In the genomic region with DNA sequence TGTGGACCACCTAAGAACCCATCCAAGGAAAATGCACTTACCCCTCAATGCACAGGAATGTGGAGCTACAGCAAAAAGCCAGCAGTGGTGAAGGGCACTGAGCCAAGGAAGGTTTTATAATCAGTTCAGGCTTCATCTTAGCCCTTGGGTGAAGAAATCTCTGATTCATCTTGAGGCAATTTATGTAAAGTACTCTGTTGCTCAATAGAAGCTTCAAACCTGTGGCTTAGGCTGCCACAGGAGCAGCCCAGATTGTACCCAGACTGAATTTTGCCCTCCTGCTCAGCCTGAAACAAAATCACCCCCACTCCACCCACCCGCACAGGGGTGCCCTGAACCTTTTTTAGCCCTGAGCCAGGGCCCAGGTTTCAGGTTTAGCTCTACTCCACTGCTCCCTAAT, we compare ENCODE assay signal across 11 cellular contexts. TPM values are rescaled to one million over a fixed set of nuclear protein-coding genes. Genes with fewer than 3 reads are reported as not detected.
A peak's percentile ranks its signal among the peaks of the same experiment; 100 is the strongest.
DNase-seq lines count a peak whose midpoint lies in the region; ATAC-seq and TF ChIP-seq lines count a peak whose summit lies in the region.
"Had no signal": no experiment of that assay in that cellular context is flagged by ENCODE, and none has a peak within 500 bp of the region (broad histone marks: within the 10 kb centered on the region; RNA-seq: fewer than 3 reads in every experiment).

Gene S100A12, minus strand, starts transcription at position 111 of the 400 bp plus-strand sequence. CDS start 1,029 bp downstream, outside the sequence.

- DNase-seq in GM23248 = peak; percentile 92
- DNase-seq in RWPE1 (ENCODE audit: low spot score) = peak; percentile 88
- DNase-seq in fibroblast of pulmonary artery (ENCODE audit: low read depth) = peak; percentile 85
- DNase-seq in skeletal muscle cell (ENCODE audit: low read depth) = peak; percentile 55
- no peak for DNase-seq in HT-29 (ENCODE audit: low spot score)
- no peak for DNase-seq in HEK293T (ENCODE audit: extremely low spot score)
- DNase-seq: GDM1, NCI-H1694, pancreas had no signal

- no peaks in the 10 kb centered on the region for H4K20me1 ChIP-seq in GM23248 (ENCODE audit: insufficient read depth)

- POLR2A ChIA-PET in RWPE1 (lab: Yijun Ruan, JAX; ENCODE audit: low non-redundant PET) = interaction anchor here (0.6 kb wide), 1 partner anchor 11 kb away, joined by 4 read pairs; no protein-coding TSS in a partner anchor
- POLR2A ChIA-PET in HEK293T (lab: Yijun Ruan, JAX) = no interaction called here

- no peak within 1 kb of the TSS for H3K4me3 ChIP-seq in GM23248
- H3K4me3 ChIP-seq in fibroblast of pulmonary artery (replicated peaks; ENCODE audit: low read depth, low read length) = no peak within 1 kb of the TSS
- no peak within 1 kb of the TSS for H3K4me3 ChIP-seq in skeletal muscle cell (ENCODE audit: low read depth, low read length)
- H3K4me3 ChIP-seq: pancreas had no signal

- peaks cover 7% of the 10 kb centered on the region; the same call in 1 of the 2 replicates for H3F3A ChIP-seq in GM23248 (ENCODE audit: insufficient read depth)

- WGBS in GM23248 (ENCODE audit: low coverage in 1 of 2, low lambda C conversion rate in 2 of 2, missing lambda C conversion rate in 2 of 2), 2 experiments = 23 to 29% methylated on average over 1 of the region's 1 CpG

- H3K4me2 ChIP-seq in GM23248 (ENCODE audit: unreplicated experiment) = no peak within 1 kb of the TSS

- H3K4me1 ChIP-seq in GM23248 (ENCODE audit: insufficient read depth) = peaks cover 11% of the 10 kb centered on the region
- H3K4me1 ChIP-seq: pancreas had no signal

- H3K9ac ChIP-seq in GM23248 = no peak within 1 kb of the TSS

- CTCF ChIA-PET in RWPE1 (lab: Yijun Ruan, JAX) = interaction anchor here (0.6 to 1.3 kb wide), 5 partner anchors 18 to 119 kb away, joined by 3 to 4 read pairs (median 3); partner anchors contain the start of genes PGLYRP4 and S100A9
- CTCF ChIA-PET in HEK293T (lab: Yijun Ruan, JAX) = no interaction called here

- H3K27ac ChIP-seq in GM23248 (no peak within 1 kb of the TSS), RWPE1 (peak within 1 kb of the TSS; percentile 87)
- H3K27ac ChIP-seq: pancreas had no signal

- no peaks in the 10 kb centered on the region for H3K36me3 ChIP-seq in GM23248 (ENCODE audit: low read depth)
- H3K36me3 ChIP-seq: pancreas had no signal

- ATAC-seq in HG02763 (IDR thresholded peaks at IDR 0.05; ENCODE audit: unreplicated experiment) (no peak), HG02870 (IDR thresholded peaks at IDR 0.05; ENCODE audit: unreplicated experiment) (no peak)

- no peak for TF ChIP-seq CTCF in RWPE1 (conservative IDR thresholded peaks at IDR 0.05; ENCODE audit: low read depth)
- TF ChIP-seq CTCF in fibroblast of pulmonary artery (IDR thresholded peaks at IDR 0.05; ENCODE audit: low read length, missing control alignments) = no peak

- no peak within 1 kb of the TSS for H2AFZ ChIP-seq in GM23248

- in situ Hi-C loops in GM23248 (cut with MboI) = no loop called here

- H3K27me3 ChIP-seq in GM23248 (replicated peaks; ENCODE audit: insufficient read depth) = peaks cover 23% of the 10 kb centered on the region
- H3K27me3 ChIP-seq: pancreas had no signal

- H3K9me3 ChIP-seq in GM23248 (ENCODE audit: low read depth) = no peaks in the 10 kb centered on the region
- H3K9me3 ChIP-seq: pancreas had no signal

- no peaks in the 10 kb centered on the region for H3K9me2 ChIP-seq in GM23248 (ENCODE audit: insufficient read depth)

- H3K79me2 ChIP-seq in GM23248 (ENCODE audit: insufficient read depth) = no peaks in the 10 kb centered on the region

TF ChIP-seq in HEK293T, 16 proteins besides CTCF, POLR2A, EP300 and RAD21:
- TF ChIP-seq PKNOX1 (IDR thresholded peaks at IDR 0.05) (no peak), FOXA1 (IDR thresholded peaks at IDR 0.05) (no peak)

RNA-seq across cellular contexts. Expression of gene S100A12, which starts in this region (rescaled TPM):
- total RNA-seq in GM23248 (2014; rRNA removed; shearing (Covaris generic)) = not detected in 2 replicates
- polyA plus RNA-seq in GM23248 (2016; fragmentation: Nextera tagmentation; extraction: Ambion mirVana) = not detected in 2 replicates
- total RNA-seq in HT-29 (2014; rRNA removed; shearing (Covaris generic)) = not detected in 2 replicates

Comparison
In these comparisons a context has a peak if more than half of its experiments do, and no peak if none do; other contexts are left out.
1. Peak in DNase-seq in GM23248; RNA of the gene not detected or under 1 TPM.
2. DNase-seq: peak in RWPE1 (single experiment), fibroblast of pulmonary artery (single experiment) and skeletal muscle cell (single experiment); none in HT-29 (single experiment) and HEK293T (single experiment).